13 cellular contexts compared by ENCODE assay signal in genomic region chr10:7826971-7827370, GRCh38. TPM values are rescaled to one million over a fixed set of nuclear protein-coding genes. Genes with fewer than 3 reads are reported as not detected.
DNase-seq lines count a peak whose midpoint lies in the region; ATAC-seq and TF ChIP-seq lines count a peak whose summit lies in the region.
"Had no signal": no experiment of that assay in that cellular context is flagged by ENCODE, and none has a peak within 500 bp of the region (broad histone marks: within the 10 kb centered on the region; RNA-seq: fewer than 3 reads in every experiment).

No MANE protein-coding gene starts in this region.

- POLR2A ChIA-PET in RWPE1 (lab: Yijun Ruan, JAX; ENCODE audit: low non-redundant PET), result no interaction called here

- DNase-seq in Right ventricle myocardium superior (no peak), cardiac septum (ENCODE audit: low spot score) (no peak), RWPE1 (ENCODE audit: low spot score) (peak; percentile 25), fibroblast of mammary gland (ENCODE audit: low read depth) (peak; percentile 37), NCI-H510A (lab: John Stamatoyannopoulos, UW) (no peak), NCI-H1105 treated with DMSO at 0.1 percent for 48 hours (lab: John Stamatoyannopoulos, UW) (no peak)
- DNase-seq: activated CD4-positive, alpha-beta T cell treated with anti-CD3 and anti-CD28 coated beads, Interleukin-2, amount 10 ng/mL, durations not matched to agents 24 days and 14 days; amygdala; NCI-H1436; Peyer's patch had no signal

- CTCF ChIA-PET in RWPE1 (lab: Yijun Ruan, JAX), result interaction anchor here (0.6 to 1.3 kb wide), 3 partner anchors 11 to 245 kb away, joined by 3 to 10 read pairs (median 3); no protein-coding TSS in a partner anchor

- H3K9me3 Mint-ChIP-seq in stimulated activated memory B cell treated with anti-CD40 and anti-IgM and Interleukin-4, amounts not matched to agents 10 μg/mL and 1 μg/mL and 100 μg/mL, for 72 hours, result no peaks in the 10 kb centered on the region
- H3K9me3 Mint-ChIP-seq: activated CD4-positive, alpha-beta T cell treated with anti-CD3 and anti-CD28 coated beads, Interleukin-2, amount 10 ng/mL, durations not matched to agents 24 days and 14 days had no signal

- peak overlapping the region; percentile 46 for H3K27ac Mint-ChIP-seq in stimulated activated memory B cell treated with anti-CD40 and anti-IgM and Interleukin-4, amounts not matched to agents 10 μg/mL and 1 μg/mL and 100 μg/mL, for 72 hours
- H3K27ac Mint-ChIP-seq: activated CD4-positive, alpha-beta T cell treated with anti-CD3 and anti-CD28 coated beads, Interleukin-2, amount 10 ng/mL, durations not matched to agents 24 days and 14 days had no signal

- intact Hi-C loops in Right ventricle myocardium superior (cut with DNase I), result no loop called here
- intact Hi-C loops in cardiac septum (cut with DNase I), result no loop called here

- no peak overlapping the region for H3K27ac ChIP-seq in RWPE1
- H3K27ac ChIP-seq: Peyer's patch had no signal

- no peak for TF ChIP-seq CTCF in RWPE1 (conservative IDR thresholded peaks at IDR 0.05; ENCODE audit: low read depth)
- peak; percentile 3 for TF ChIP-seq CTCF in fibroblast of mammary gland (conservative IDR thresholded peaks at IDR 0.05; ENCODE audit: control insufficient read depth, insufficient read depth, low read depth, low read length)

- H3K4me1 Mint-ChIP-seq in stimulated activated memory B cell treated with anti-CD40 and anti-IgM and Interleukin-4, amounts not matched to agents 10 μg/mL and 1 μg/mL and 100 μg/mL, for 72 hours, result peaks cover 13% of the 10 kb centered on the region

- no peaks in the 10 kb centered on the region for H3K27me3 Mint-ChIP-seq in stimulated activated memory B cell treated with anti-CD40 and anti-IgM and Interleukin-4, amounts not matched to agents 10 μg/mL and 1 μg/mL and 100 μg/mL, for 72 hours
- H3K27me3 Mint-ChIP-seq: activated CD4-positive, alpha-beta T cell treated with anti-CD3 and anti-CD28 coated beads, Interleukin-2, amount 10 ng/mL, durations not matched to agents 24 days and 14 days had no signal

- peak; percentile 67 for ATAC-seq in Right ventricle myocardium superior (ENCODE audit: poor library complexity)
- ATAC-seq in stimulated activated memory B cell treated with anti-CD40 and anti-IgM and Interleukin-4, amounts not matched to agents 10 μg/mL and 1 μg/mL and 100 μg/mL, for 72 hours, result no peak
- ATAC-seq in HG02870 (IDR thresholded peaks at IDR 0.05; ENCODE audit: unreplicated experiment), result no peak

- H3K4me3 Mint-ChIP-seq in stimulated activated memory B cell treated with anti-CD40 and anti-IgM and Interleukin-4, amounts not matched to agents 10 μg/mL and 1 μg/mL and 100 μg/mL, for 72 hours, result no peak overlapping the region
- H3K4me3 Mint-ChIP-seq: activated CD4-positive, alpha-beta T cell treated with anti-CD3 and anti-CD28 coated beads, Interleukin-2, amount 10 ng/mL, durations not matched to agents 24 days and 14 days; CD14-positive monocyte had no signal

- H3K36me3 Mint-ChIP-seq in stimulated activated memory B cell treated with anti-CD40 and anti-IgM and Interleukin-4, amounts not matched to agents 10 μg/mL and 1 μg/mL and 100 μg/mL, for 72 hours, result peaks cover 50% of the 10 kb centered on the region

- H3K4me3 ChIP-seq in fibroblast of mammary gland (ENCODE audit: control insufficient read depth, low read depth, low read length), result no peak overlapping the region
- H3K4me3 ChIP-seq: Peyer's patch had no signal

RNA-seq across cellular contexts. Expression of gene TAF3, which starts 8.7 kb away (rescaled TPM):
- 10.4 TPM for total RNA-seq in Right ventricle myocardium superior
- 12.4 TPM for total RNA-seq in cardiac septum

RNA-seq across cellular contexts. Expression of gene ATP5F1C, which starts 39.0 kb away (rescaled TPM):
- total RNA-seq in Right ventricle myocardium superior (767 TPM), cardiac septum (570 TPM)

RNA-seq across cellular contexts. Expression of gene KIN, which starts 39.2 kb away (rescaled TPM):
- total RNA-seq in Right ventricle myocardium superior, result 6.9 TPM
- total RNA-seq in cardiac septum, result 7.5 TPM

Comparison
In these comparisons a context has a peak if more than half of its experiments do, and no peak if none do; other contexts are left out.
1. DNase-seq: peak in RWPE1 (single experiment) and fibroblast of mammary gland (single experiment); none in Right ventricle myocardium superior (single experiment), cardiac septum (single experiment), NCI-H510A (single experiment) and NCI-H1105 treated with DMSO at 0.1 percent for 48 hours (single experiment).